ENCODE assay signal across 18 cellular contexts in the genomic region with DNA sequence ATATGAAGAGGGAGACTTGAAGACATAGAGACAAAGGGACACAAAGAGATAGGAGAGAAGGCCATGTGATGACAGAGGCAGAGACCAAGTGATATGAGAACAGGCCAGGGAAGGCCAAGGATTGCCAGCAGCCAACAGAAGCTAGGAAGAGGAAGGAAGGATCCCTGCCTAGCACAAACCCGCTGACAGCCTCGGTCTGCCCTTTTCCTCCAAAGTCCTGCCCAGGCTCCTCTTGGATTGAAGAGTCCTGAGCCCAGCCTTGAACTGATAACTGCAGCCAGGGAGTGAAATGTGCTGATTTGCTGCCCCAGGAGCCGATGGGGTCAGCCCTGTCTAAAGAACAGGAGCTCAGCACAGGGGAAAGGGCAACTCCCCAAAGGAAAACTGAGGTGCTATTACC.
"Had no signal": no experiment of that assay in that cellular context is flagged by ENCODE, and none has a peak within 500 bp of the region (broad histone marks: within the 10 kb centered on the region; RNA-seq: fewer than 3 reads in every experiment).

No MANE protein-coding gene starts in this region.

- H3K9me3 ChIP-seq: MG63 had no signal

- H3K4me3 ChIP-seq: MG63 had no signal

- H3K9ac ChIP-seq: SK-N-SH had no signal

- H3K4me2 ChIP-seq: SK-N-SH had no signal

- H3K27me3 ChIP-seq: MG63 had no signal

- H3K27ac ChIP-seq: RWPE1 had no signal

- H3K36me3 ChIP-seq: MG63 had no signal

- DNase-seq: Karpas-422, KG1, MG63, NCI-H1092 treated with DMSO at 0.1 percent for 48 hours, NCI-H1436, NCI-H187, NCI-H2029, NCI-H2081 treated with DMSO at 0.1 percent for 48 hours, NCI-H2171, NCI-H226, NCI-H446, NCI-H510A, NCI-H524 treated with DMSO at 0.1 percent for 48 hours, NCI-H69, NCI-H774, SHP77, SK-N-SH had no signal
